1 cellular context compared by ENCODE assay signal in genomic region chr3:134087046-134087974, GRCh38.
A peak's percentile ranks its signal among the peaks of the same experiment; 100 is the strongest.
TF ChIP-seq lines count a peak whose summit lies in the region.

No MANE protein-coding gene starts in this region.

TF ChIP-seq in IMR-90, 13 proteins besides CTCF, POLR2A, EP300 and RAD21 (continued from another document):
- TF ChIP-seq ELK1 (IDR thresholded peaks at IDR 0.05; ENCODE audit: borderline replicate concordance, low read depth, low read length): no peak
- TF ChIP-seq CEBPB (IDR thresholded peaks at IDR 0.05; ENCODE audit: low read depth, low read length): peak; percentile 48
- TF ChIP-seq RCOR1 (IDR thresholded peaks at IDR 0.05; ENCODE audit: insufficient replicate concordance, low read length): no peak
- no peak for TF ChIP-seq MXI1 (IDR thresholded peaks at IDR 0.05; ENCODE audit: borderline replicate concordance, low read depth, low read length)
